29 cellular contexts compared by ENCODE assay signal in genomic region chr2:230829959-230830358, GRCh38.
"Had no signal": no experiment of that assay in that cellular context is flagged by ENCODE, and none has a peak within 500 bp of the region (broad histone marks: within the 10 kb centered on the region; RNA-seq: fewer than 3 reads in every experiment).

No MANE protein-coding gene starts in this region.

- H3K27me3 ChIP-seq: neural progenitor cell had no signal

- H3K9me3 Mint-ChIP-seq: activated CD4-positive, alpha-beta memory T cell treated with anti-CD3 and anti-CD28 coated beads, Interleukin-2, amount 10 ng/mL, durations not matched to agents 7 days and 5 days; activated naive CD4-positive, alpha-beta T cell treated with anti-CD3 and anti-CD28 coated beads, Interleukin-2, amount 50 U/mL, for 24 hours; neural progenitor cell; stimulated activated naive CD8-positive, alpha-beta T cell treated with anti-CD3 and anti-CD28 coated beads, Interleukin-15, Interleukin-2, amounts not matched to agents 100 ng/mL and 50 ng/mL, for 24 hours; T-helper 1 cell treated with Interleukin-12 subunit alpha and Interleukin-12 subunit beta and Interleukin-4 antibody, amounts not matched to agents 30 μg/mL and 1 μg/mL, for 36 hours had no signal

- H3K4me1 ChIP-seq: neural progenitor cell had no signal

- H3K27ac Mint-ChIP-seq: activated CD4-positive, alpha-beta memory T cell treated with anti-CD3 and anti-CD28 coated beads, Interleukin-2, amount 10 ng/mL, durations not matched to agents 7 days and 5 days; activated CD4-positive, alpha-beta T cell treated with anti-CD3 and anti-CD28 coated beads, Interleukin-2, amount 10 ng/mL, durations not matched to agents 7 days and 5 days; activated naive CD4-positive, alpha-beta T cell treated with anti-CD3 and anti-CD28 coated beads, Interleukin-2, amount 50 U/mL, for 24 hours; brain; endodermal cell; naive thymus-derived CD8-positive, alpha-beta T cell; neural progenitor cell; stimulated activated naive CD8-positive, alpha-beta T cell treated with anti-CD3 and anti-CD28 coated beads, Interleukin-15, Interleukin-2, amounts not matched to agents 100 ng/mL and 50 ng/mL, for 24 hours; T-helper 1 cell treated with Interleukin-12 subunit alpha and Interleukin-12 subunit beta and Interleukin-4 antibody, amounts not matched to agents 30 μg/mL and 1 μg/mL, for 36 hours had no signal

- H3K9me3 ChIP-seq: adrenal gland, left lung, lower lobe of right lung, SK-N-SH, thyroid gland, upper lobe of right lung had no signal

- ATAC-seq: esophagus mucosa; heart right ventricle; left lung; naive thymus-derived CD8-positive, alpha-beta T cell; right cardiac atrium had no signal

- H3K4me2 ChIP-seq: neural progenitor cell, SK-N-SH had no signal

- H3K36me3 Mint-ChIP-seq: activated naive CD4-positive, alpha-beta T cell treated with anti-CD3 and anti-CD28 coated beads, Interleukin-2, amount 50 U/mL, for 24 hours; brain; naive thymus-derived CD8-positive, alpha-beta T cell; neural progenitor cell had no signal

- H3K27ac ChIP-seq: adrenal gland, cardiac muscle cell, heart right ventricle, left lung, lower lobe of right lung, neural progenitor cell, thyroid gland, upper lobe of right lung, WERI-Rb-1 had no signal

- H3K4me3 Mint-ChIP-seq: activated CD4-positive, alpha-beta memory T cell treated with anti-CD3 and anti-CD28 coated beads, Interleukin-2, amount 10 ng/mL, durations not matched to agents 7 days and 5 days; activated CD4-positive, alpha-beta T cell treated with anti-CD3 and anti-CD28 coated beads, Interleukin-2, amount 10 ng/mL, durations not matched to agents 7 days and 5 days; activated naive CD4-positive, alpha-beta T cell treated with anti-CD3 and anti-CD28 coated beads, Interleukin-2, amount 50 U/mL, for 24 hours; brain; endodermal cell; neural progenitor cell; stimulated activated naive CD8-positive, alpha-beta T cell treated with anti-CD3 and anti-CD28 coated beads, Interleukin-15, Interleukin-2, amounts not matched to agents 100 ng/mL and 50 ng/mL, for 24 hours; T-helper 1 cell treated with Interleukin-12 subunit alpha and Interleukin-12 subunit beta and Interleukin-4 antibody, amounts not matched to agents 30 μg/mL and 1 μg/mL, for 36 hours had no signal

- H3K4me1 Mint-ChIP-seq: brain, endodermal cell, neural progenitor cell had no signal

- DNase-seq: activated CD4-positive, alpha-beta memory T cell treated with anti-CD3 and anti-CD28 coated beads, Interleukin-2, amount 10 ng/mL, durations not matched to agents 7 days and 5 days; activated CD4-positive, alpha-beta T cell treated with anti-CD3 and anti-CD28 coated beads, Interleukin-2, amount 10 ng/mL, durations not matched to agents 7 days and 5 days; activated gamma-delta T cell treated with Interleukin-2 at 50 U/mL for 16 hours; aorta; cerebellar nuclear complex; cortex of kidney; endodermal cell; heart right ventricle; lower lobe of right lung; mesenchymal stem cell; naive thymus-derived CD8-positive, alpha-beta T cell; right cardiac atrium; SK-N-SH; stimulated activated CD4-positive, alpha-beta T cell treated with anti-CD3 and anti-CD28 coated beads, Interleukin-2, amount 100 ng/mL, for 48 hours; substantia nigra; SW 1271; T-helper 9 cell; thyroid gland; upper lobe of right lung; WERI-Rb-1 had no signal

- H3K27me3 Mint-ChIP-seq: brain had no signal

- H3K4me3 ChIP-seq: adrenal gland, cardiac muscle cell, heart right ventricle, left lung, lower lobe of right lung, neural progenitor cell, thyroid gland, upper lobe of right lung had no signal

- H2AFZ ChIP-seq: neural progenitor cell had no signal

- H3K36me3 ChIP-seq: adrenal gland, cardiac muscle cell, heart right ventricle, left lung, lower lobe of right lung, neural progenitor cell, thyroid gland, upper lobe of right lung, WERI-Rb-1 had no signal

- H3K9ac ChIP-seq: neural progenitor cell, SK-N-SH had no signal
